8 cellular contexts compared by ENCODE assay signal in genomic region chr17:76271669-76272540, GRCh38. TPM values are rescaled to one million over a fixed set of nuclear protein-coding genes. Genes with fewer than 3 reads are reported as not detected.
DNase-seq lines count a peak whose midpoint lies in the region; ATAC-seq and FAIRE-seq lines count a peak whose summit lies in the region.

No MANE protein-coding gene starts in this region.

- H3K27me3 ChIP-seq in small intestine (ENCODE audit: control insufficient read depth in 2 of 2, insufficient read depth in 2 of 2, low read length in 2 of 2) = no peaks in the 10 kb centered on the region

- 3 to 9% (median 7%) methylated on average over 32 to 38 of the region's 38 CpGs for WGBS in small intestine, 3 donors

- DNase-seq in activated CD4-positive, alpha-beta T cell treated with anti-CD3 and anti-CD28 coated beads, Interleukin-2, amount 50 U/mL, for 1 hour = peak; percentile 37
- peak; percentile 59 for DNase-seq in small intestine
- no peak for DNase-seq in NCI-H82 (lab: John Stamatoyannopoulos, UW)
- DNase-seq in NCI-H1105 (lab: John Stamatoyannopoulos, UW) = no peak
- no peak for DNase-seq in HUDEP-2 (lab: John Stamatoyannopoulos, UW; ENCODE audit: unreplicated experiment in 76 of 76)

- no peak for FAIRE-seq in small intestine (lab: Jason Lieb, UNC)

- H3K4me1 ChIP-seq in small intestine (ENCODE audit: control insufficient read depth in 2 of 2, insufficient read depth in 1 of 2, low read depth in 1 of 2, low read length in 1 of 2) = peaks cover 6 to 16% of the 10 kb centered on the region in 2 donors

- peak overlapping the region; percentile 14 to 44 for H3K4me3 ChIP-seq in small intestine (ENCODE audit: low read depth in 1 of 2, low read length in 2 of 2)

- ATAC-seq in GM18873 (IDR thresholded peaks at IDR 0.05; ENCODE audit: low FRiP score, unreplicated experiment) (peak; percentile 46), HG02981 (IDR thresholded peaks at IDR 0.05; ENCODE audit: unreplicated experiment) (peak; percentile 52), esophagus mucosa (peak; percentile 28)

- no peaks in the 10 kb centered on the region for H3K9me3 ChIP-seq in small intestine (ENCODE audit: control insufficient read depth, low read depth)

- H3K36me3 ChIP-seq in small intestine (ENCODE audit: control insufficient read depth in 2 of 2, insufficient read depth in 2 of 2, low read length in 2 of 2) = peaks cover 0 to 3% of the 10 kb centered on the region in 2 donors

- peak overlapping the region; percentile 70 to 94 for H3K27ac ChIP-seq in small intestine (ENCODE audit: low read depth in 1 of 2, low read length in 1 of 2)

RNA-seq across cellular contexts. Expression of gene UBALD2, which starts 6.8 kb away (rescaled TPM):
- 86.9 TPM for total RNA-seq in esophagus mucosa
- polyA plus RNA-seq in small intestine = 100 to 1,000 TPM in 2 of 3 donors, 10 to 100 TPM in 1; 54.3 to 118 (median 114) TPM

RNA-seq across cellular contexts. Expression of gene RNF157, which starts 31.6 kb away (rescaled TPM):
- 0.32 TPM for total RNA-seq in esophagus mucosa
- 10 to 100 TPM; 18.1 to 30.6 (median 25.0) TPM for polyA plus RNA-seq in small intestine

RNA-seq across cellular contexts. Expression of gene QRICH2, which starts 36.2 kb away (rescaled TPM):
- 1.6 TPM for total RNA-seq in esophagus mucosa
- 1 to 10 TPM; 2.5 to 3.0 (median 2.7) TPM for polyA plus RNA-seq in small intestine

Comparison
In these comparisons a context has a peak if more than half of its experiments do, and no peak if none do; other contexts are left out.
1. DNase-seq: peak in activated CD4-positive, alpha-beta T cell treated with anti-CD3 and anti-CD28 coated beads, Interleukin-2, amount 50 U/mL, for 1 hour (single experiment) and small intestine (single experiment); none in NCI-H82 (single experiment), NCI-H1105 (single experiment) and HUDEP-2 (0 of 76).
2. Peak in every context shown above with its lines, with median percentiles within 50 percentile points of each other: ATAC-seq.